ENCODE assay signal across 23 cellular contexts in the genomic region with DNA sequence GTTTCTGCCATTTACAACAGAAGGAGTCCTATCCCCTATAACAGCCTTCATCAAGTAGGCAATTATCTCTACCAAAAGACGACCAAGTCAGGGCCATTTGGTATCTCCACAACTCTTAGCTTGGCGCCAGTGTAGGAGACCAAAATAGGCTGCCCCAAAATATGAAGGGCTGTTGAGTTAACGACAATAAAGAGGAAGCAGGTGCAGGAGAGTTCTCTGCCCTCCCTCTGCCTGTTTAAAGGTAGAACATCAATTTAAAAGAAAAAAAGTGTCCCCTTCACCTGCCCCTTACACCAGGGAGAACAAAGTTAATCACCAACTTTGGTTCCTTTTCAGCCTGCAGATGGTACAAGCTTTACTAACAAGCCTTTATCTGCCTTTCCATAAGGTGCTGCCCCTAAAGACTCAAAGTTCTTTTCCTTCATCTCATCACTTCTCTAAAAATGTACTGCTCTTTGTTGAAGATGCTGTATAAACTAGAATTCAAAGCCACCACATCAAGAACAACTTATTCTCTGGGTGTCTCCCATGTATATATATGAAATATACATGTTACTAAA. TPM values are rescaled to one million over a fixed set of nuclear protein-coding genes. Genes with fewer than 3 reads are reported as not detected.
DNase-seq lines count a peak whose midpoint lies in the region; ATAC-seq, FAIRE-seq and TF ChIP-seq lines count a peak whose summit lies in the region.
"Had no signal": no experiment of that assay in that cellular context is flagged by ENCODE, and none has a peak within 500 bp of the region (broad histone marks: within the 10 kb centered on the region; RNA-seq: fewer than 3 reads in every experiment).

No MANE protein-coding gene starts in this region.

- DNase-seq in GM18507 (ENCODE audit: extremely low spot score, insufficient read length, low read depth) (no peak), RPMI8226 (peak; percentile 19), NCI-H2029 treated with DMSO at 0.1 percent for 48 hours (lab: John Stamatoyannopoulos, UW) (no peak), WTC11 (ENCODE audit: low spot score) (no peak), tibial artery (no peak)
- DNase-seq: activated CD4-positive, alpha-beta T cell treated with anti-CD3 and anti-CD28 coated beads, Interleukin-2, amount 50 U/mL, for 4 hours; activated gamma-delta T cell; adrenal gland; cortex of kidney; HCEC 1CT; NCI-H187; NCI-H524; nucleus accumbens; PC-9; stimulated activated CD4-positive, alpha-beta T cell treated with anti-CD3 and anti-CD28 coated beads, Interleukin-2, amount 100 ng/mL, for 48 hours had no signal

- ATAC-seq in GM19395 (IDR thresholded peaks at IDR 0.05; ENCODE audit: unreplicated experiment) (peak; percentile 33), HG03354 (IDR thresholded peaks at IDR 0.05; ENCODE audit: poor library complexity, severe bottlenecking, unreplicated experiment) (peak; percentile 35), WTC11 (no peak)

- no peaks in the 10 kb centered on the region for H3K36me3 ChIP-seq in tibial artery
- H3K36me3 ChIP-seq: adrenal gland, breast epithelium had no signal

- H3K36me3 Mint-ChIP-seq in WTC11 = no peaks in the 10 kb centered on the region
- H3K36me3 Mint-ChIP-seq: type B pancreatic cell had no signal

- POLR2A ChIA-PET in WTC11 (lab: Charles Lee) = no interaction called here

- H3K4me1 Mint-ChIP-seq in WTC11 = peaks cover 8% of the 10 kb centered on the region

- peaks cover 5% of the 10 kb centered on the region; the same call in 1 of the 2 replicates for H3K9me3 Mint-ChIP-seq in WTC11
- H3K9me3 Mint-ChIP-seq: stimulated activated naive CD8-positive, alpha-beta T cell treated with anti-CD3 and anti-CD28 coated beads, Interleukin-15, Interleukin-2, amounts not matched to agents 100 ng/mL and 50 ng/mL, for 24 hours; type B pancreatic cell had no signal

- intact Hi-C loops in tibial artery (cut with DNase I; ENCODE audit: low total_unique reads) = no loop called here

- CTCF ChIA-PET in WTC11 (lab: Charles Lee) = no interaction called here

- peak; percentile 50 for FAIRE-seq in GM18507 (lab: Jason Lieb, UNC)
- FAIRE-seq: endometrium had no signal

- no peak overlapping the region for H3K27ac ChIP-seq in tibial artery
- H3K27ac ChIP-seq: adrenal gland, breast epithelium, PC-9 had no signal

- H3K27me3 ChIP-seq in tibial artery = peaks cover 0 to 5% of the 10 kb centered on the region in 2 donors
- H3K27me3 ChIP-seq: adrenal gland, breast epithelium had no signal

- H3K4me3 ChIP-seq in tibial artery = no peak overlapping the region
- H3K4me3 ChIP-seq: adrenal gland, breast epithelium, PC-9, smooth muscle cell had no signal

- no peak for TF ChIP-seq CTCF in WTC11 (IDR thresholded peaks at IDR 0.05)
- no peak for TF ChIP-seq CTCF in tibial artery (IDR thresholded peaks at IDR 0.05)

- no peaks in the 10 kb centered on the region for H3K27me3 Mint-ChIP-seq in WTC11 (ENCODE audit: low read depth)

- H3K4me3 Mint-ChIP-seq in WTC11 = no peak overlapping the region
- H3K4me3 Mint-ChIP-seq: stimulated activated naive CD8-positive, alpha-beta T cell treated with anti-CD3 and anti-CD28 coated beads, Interleukin-15, Interleukin-2, amounts not matched to agents 100 ng/mL and 50 ng/mL, for 24 hours; type B pancreatic cell had no signal

- no peaks in the 10 kb centered on the region for H3K4me1 ChIP-seq in tibial artery
- H3K4me1 ChIP-seq: adrenal gland, breast epithelium had no signal

- H3K9me3 ChIP-seq in tibial artery = no peaks in the 10 kb centered on the region
- H3K9me3 ChIP-seq: adrenal gland, breast epithelium had no signal

- no peak overlapping the region for H3K27ac Mint-ChIP-seq in WTC11
- H3K27ac Mint-ChIP-seq: stimulated activated naive CD8-positive, alpha-beta T cell treated with anti-CD3 and anti-CD28 coated beads, Interleukin-15, Interleukin-2, amounts not matched to agents 100 ng/mL and 50 ng/mL, for 24 hours; type B pancreatic cell had no signal

TF ChIP-seq in WTC11, 78 proteins besides CTCF, POLR2A, EP300 and RAD21 (continues in another document):
- TF ChIP-seq ZNF396 (CRISPR knock-in tag; IDR thresholded peaks at IDR 0.05; ENCODE audit: borderline replicate concordance) (no peak), GABPB1 (CRISPR knock-in tag; IDR thresholded peaks at IDR 0.05) (no peak), AFF4 (CRISPR knock-in tag; IDR thresholded peaks at IDR 0.05; ENCODE audit: borderline replicate concordance) (no peak), NFATC4 (CRISPR knock-in tag; IDR thresholded peaks at IDR 0.05) (no peak), SMAD3 (CRISPR knock-in tag; IDR thresholded peaks at IDR 0.05; ENCODE audit: borderline replicate concordance) (no peak), SP1 (CRISPR knock-in tag; conservative IDR thresholded peaks at IDR 0.05) (no peak), CREM (CRISPR knock-in tag; IDR thresholded peaks at IDR 0.05) (no peak), OVOL2 (CRISPR knock-in tag; IDR thresholded peaks at IDR 0.05; ENCODE audit: borderline replicate concordance) (no peak), MLX (CRISPR knock-in tag; IDR thresholded peaks at IDR 0.05) (no peak), MAX (CRISPR knock-in tag; IDR thresholded peaks at IDR 0.05) (no peak), TEAD1 (CRISPR knock-in tag; IDR thresholded peaks at IDR 0.05) (no peak), ZSCAN18 (CRISPR knock-in tag; IDR thresholded peaks at IDR 0.05) (no peak), PRRX2 (CRISPR knock-in tag; IDR thresholded peaks at IDR 0.05) (no peak), MYBL2 (CRISPR knock-in tag; IDR thresholded peaks at IDR 0.05) (no peak)
- TF ChIP-seq, protein P1, sequence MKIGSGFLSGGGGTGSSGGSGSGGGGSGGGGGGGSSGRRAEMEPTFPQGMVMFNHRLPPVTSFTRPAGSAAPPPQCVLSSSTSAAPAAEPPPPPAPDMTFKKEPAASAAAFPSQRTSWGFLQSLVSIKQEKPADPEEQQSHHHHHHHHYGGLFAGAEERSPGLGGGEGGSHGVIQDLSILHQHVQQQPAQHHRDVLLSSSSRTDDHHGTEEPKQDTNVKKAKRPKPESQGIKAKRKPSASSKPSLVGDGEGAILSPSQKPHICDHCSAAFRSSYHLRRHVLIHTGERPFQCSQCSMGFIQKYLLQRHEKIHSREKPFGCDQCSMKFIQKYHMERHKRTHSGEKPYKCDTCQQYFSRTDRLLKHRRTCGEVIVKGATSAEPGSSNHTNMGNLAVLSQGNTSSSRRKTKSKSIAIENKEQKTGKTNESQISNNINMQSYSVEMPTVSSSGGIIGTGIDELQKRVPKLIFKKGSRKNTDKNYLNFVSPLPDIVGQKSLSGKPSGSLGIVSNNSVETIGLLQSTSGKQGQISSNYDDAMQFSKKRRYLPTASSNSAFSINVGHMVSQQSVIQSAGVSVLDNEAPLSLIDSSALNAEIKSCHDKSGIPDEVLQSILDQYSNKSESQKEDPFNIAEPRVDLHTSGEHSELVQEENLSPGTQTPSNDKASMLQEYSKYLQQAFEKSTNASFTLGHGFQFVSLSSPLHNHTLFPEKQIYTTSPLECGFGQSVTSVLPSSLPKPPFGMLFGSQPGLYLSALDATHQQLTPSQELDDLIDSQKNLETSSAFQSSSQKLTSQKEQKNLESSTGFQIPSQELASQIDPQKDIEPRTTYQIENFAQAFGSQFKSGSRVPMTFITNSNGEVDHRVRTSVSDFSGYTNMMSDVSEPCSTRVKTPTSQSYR (CRISPR knock-in tag; IDR thresholded peaks at IDR 0.05) = no peak

RNA-seq across cellular contexts. Expression of gene PPP1R2B, which starts 33.3 kb away (rescaled TPM):
- not detected in 3 replicates for total RNA-seq in WTC11 (2021)
- total RNA-seq: breast epithelium, myocyte, PC-9 had no signal
